Comparison of ENCODE assay signal across 19 cellular contexts in the genomic region with DNA sequence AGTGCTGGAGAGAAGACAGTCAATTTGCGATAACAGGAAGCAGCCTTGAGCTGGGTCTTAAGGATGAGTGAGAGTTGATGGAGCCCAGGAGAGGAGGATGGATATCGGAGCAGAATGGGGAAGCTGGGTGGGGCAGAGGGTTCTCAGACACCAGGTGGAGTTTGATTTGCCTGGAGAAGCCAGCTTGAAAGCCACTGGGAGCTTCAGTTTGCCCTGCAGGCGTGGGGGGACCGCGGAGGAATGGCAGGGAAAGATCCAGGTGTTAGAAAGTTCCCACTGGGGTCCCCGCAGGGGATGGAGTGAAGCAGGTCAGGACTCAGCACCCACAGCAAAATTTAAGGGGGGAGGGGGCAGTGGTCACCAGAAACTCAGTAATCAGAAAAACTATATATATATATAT. TPM values are rescaled to one million over a fixed set of nuclear protein-coding genes. Genes with fewer than 3 reads are reported as not detected.
DNase-seq lines count a peak whose midpoint lies in the region; ATAC-seq, FAIRE-seq and TF ChIP-seq lines count a peak whose summit lies in the region.
"Had no signal": no experiment of that assay in that cellular context is flagged by ENCODE, and none has a peak within 500 bp of the region (broad histone marks: within the 10 kb centered on the region; RNA-seq: fewer than 3 reads in every experiment).

No MANE protein-coding gene starts in this region.

- H3K9me3 ChIP-seq in GM23248 (ENCODE audit: low read depth) (no peaks in the 10 kb centered on the region), ascending aorta (no peaks in the 10 kb centered on the region), kidney (ENCODE audit: control insufficient read depth in 1 of 2, low read length in 2 of 2) (no peaks in the 10 kb centered on the region)
- H3K9me3 ChIP-seq: suprapubic skin had no signal

- peak overlapping the region; percentile 86 for H2AFZ ChIP-seq in GM23248

- TF ChIP-seq CTCF in ascending aorta (IDR thresholded peaks at IDR 0.05): no peak
- TF ChIP-seq CTCF in kidney (IDR thresholded peaks at IDR 0.05; ENCODE audit: borderline replicate concordance, extremely low read depth, insufficient read depth): no peak

- no peaks in the 10 kb centered on the region for H3F3A ChIP-seq in GM23248 (ENCODE audit: insufficient read depth)

- H3K4me3 ChIP-seq in GM23248 (no peak overlapping the region), ascending aorta (no peak overlapping the region), kidney (ENCODE audit: low read length in 2 of 2) (peak overlapping the region in 1 of 2 donors; percentile 48), skin epidermis (no peak overlapping the region)

- 73 to 78% methylated on average over 6 of the region's 6 CpGs for WGBS in GM23248 (ENCODE audit: low coverage in 1 of 2, low lambda C conversion rate in 2 of 2, missing lambda C conversion rate in 2 of 2), 2 experiments

- no peak for ATAC-seq in HG03097 (IDR thresholded peaks at IDR 0.05; ENCODE audit: low FRiP score, unreplicated experiment)

- H3K4me1 ChIP-seq in GM23248 (ENCODE audit: insufficient read depth) (peaks cover 9% of the 10 kb centered on the region), ascending aorta (peaks cover 0 to 21% of the 10 kb centered on the region in 2 donors), kidney (ENCODE audit: control insufficient read depth in 1 of 2, insufficient read depth in 1 of 2, low read depth in 1 of 2, low read length in 2 of 2) (peaks cover 0 to 9% of the 10 kb centered on the region in 2 donors)

- H3K27me3 ChIP-seq in GM23248 (replicated peaks; ENCODE audit: insufficient read depth) (no peaks in the 10 kb centered on the region), ascending aorta (no peaks in the 10 kb centered on the region)
- H3K27me3 ChIP-seq: suprapubic skin had no signal

- H3K36me3 ChIP-seq in GM23248 (ENCODE audit: low read depth) (no peaks in the 10 kb centered on the region), ascending aorta (peaks cover 0 to 3% of the 10 kb centered on the region in 2 donors), kidney (ENCODE audit: control insufficient read depth in 1 of 2, insufficient read depth in 2 of 2, low read length in 2 of 2) (no peaks in the 10 kb centered on the region)
- H3K36me3 ChIP-seq: suprapubic skin had no signal

- no peaks in the 10 kb centered on the region for H3K9me2 ChIP-seq in GM23248 (ENCODE audit: insufficient read depth)

- no peak for FAIRE-seq in kidney (lab: Jason Lieb, UNC)
- FAIRE-seq: frontal cortex had no signal

- intact Hi-C loops in ascending aorta (cut with DNase I) (loop anchor here (10.0 kb wide), 1 partner anchor 641 kb away; a partner anchor contains a TSS), kidney (cut with DNase I) (no loop called here), posterior cingulate gyrus (cut with DNase I) (no loop called here)

- H3K9ac ChIP-seq in GM23248 (no peak overlapping the region), kidney (ENCODE audit: low read length in 2 of 2) (no peak overlapping the region)

- DNase-seq in GM23248: no peak
- DNase-seq in ascending aorta (ENCODE audit: low spot score in 2 of 2): no peak
- DNase-seq in kidney: peak; percentile 27
- DNase-seq in activated gamma-delta T cell (lab: John Stamatoyannopoulos, UW): no peak
- DNase-seq in posterior cingulate gyrus: no peak
- DNase-seq in pons (ENCODE audit: low spot score): no peak
- DNase-seq: activated CD4-positive, alpha-beta T cell treated with anti-CD3 and anti-CD28 coated beads, Interleukin-2, amount 10 ng/mL, durations not matched to agents 7 days and 5 days; activated T-cell treated with anti-CD3 and anti-CD28 coated beads, Interleukin-2, amount 50 U/mL, for 48 hours; kidney glomerular epithelial cell; MM.1S; nephron progenitor cell; T1000 had no signal

- no peak overlapping the region for H3K4me2 ChIP-seq in GM23248 (ENCODE audit: unreplicated experiment)

- no peaks in the 10 kb centered on the region for H4K20me1 ChIP-seq in GM23248 (ENCODE audit: insufficient read depth)

- in situ Hi-C loops in GM23248 (cut with MboI): loop anchor here (25.0 kb wide), 1 partner anchor 1188 kb away; a partner anchor contains a TSS

- H3K27ac ChIP-seq in GM23248 (peak overlapping the region; percentile 60), ascending aorta (peak overlapping the region; percentile 79 to 81), kidney (ENCODE audit: low read depth in 2 of 2, low read length in 2 of 2) (peak overlapping the region; percentile 3 to 83), skin epidermis (peak overlapping the region in 12 of 21 experiments; percentile 33 to 83 (median 76))

- peaks cover 30% of the 10 kb centered on the region for H3K79me2 ChIP-seq in GM23248 (ENCODE audit: insufficient read depth)

RNA-seq across cellular contexts. Expression of a gene that starts 0.9 kb away (rescaled TPM):
- total RNA-seq in GM23248 (2014; rRNA removed; shearing (Covaris generic)): 39.6 and 51.7 TPM in 2 replicates
- 4.4 and 5.2 TPM in 2 replicates for polyA plus RNA-seq in GM23248 (2016; fragmentation: Nextera tagmentation; extraction: Ambion mirVana)
- 153 TPM for total RNA-seq in ascending aorta
- 29.9 TPM for total RNA-seq in kidney
- 19.3 TPM for polyA plus RNA-seq in kidney (ENCODE audit: insufficient read depth, low read depth, low replicate concordance)
- total RNA-seq: activated CD4-positive, alpha-beta T cell treated with anti-CD3 and anti-CD28 coated beads, Interleukin-2, amount 10 ng/mL, durations not matched to agents 7 days and 5 days had no signal

RNA-seq across cellular contexts. Expression of a gene that starts 10.4 kb away (rescaled TPM):
- 6.6 and 13.5 TPM in 2 replicates for total RNA-seq in GM23248 (2014; rRNA removed; shearing (Covaris generic))
- 0.30 and 0.41 TPM in 2 replicates for polyA plus RNA-seq in GM23248 (2016; fragmentation: Nextera tagmentation; extraction: Ambion mirVana)
- 10.1 TPM for total RNA-seq in ascending aorta
- total RNA-seq in kidney: 6.8 TPM
- polyA plus RNA-seq in kidney (ENCODE audit: insufficient read depth, low read depth, low replicate concordance): 2.0 TPM

RNA-seq across cellular contexts. Expression of a gene that starts 25.0 kb away (rescaled TPM):
- total RNA-seq in GM23248 (2014; rRNA removed; shearing (Covaris generic)): 29.2 and 33.9 TPM in 2 replicates
- 34.7 and 45.5 TPM in 2 replicates for polyA plus RNA-seq in GM23248 (2016; fragmentation: Nextera tagmentation; extraction: Ambion mirVana)
- total RNA-seq in ascending aorta: 402 TPM
- 208 TPM for total RNA-seq in kidney
- 48.6 TPM for polyA plus RNA-seq in kidney (ENCODE audit: insufficient read depth, low read depth, low replicate concordance)

RNA-seq across cellular contexts. Expression of a gene that starts 28.6 kb away (rescaled TPM):
- not detected in 2 replicates for total RNA-seq in GM23248 (2014; rRNA removed; shearing (Covaris generic))
- not detected in 2 replicates for polyA plus RNA-seq in GM23248 (2016; fragmentation: Nextera tagmentation; extraction: Ambion mirVana)
- total RNA-seq in ascending aorta: not detected
- not detected for total RNA-seq in kidney
- polyA plus RNA-seq in kidney (ENCODE audit: insufficient read depth, low read depth, low replicate concordance): not detected
- total RNA-seq: Daoy, HT1080, suprapubic skin had no signal
- polyA plus RNA-seq: BJ had no signal

RNA-seq across cellular contexts. Expression of a gene that starts 58.7 kb away (rescaled TPM):
- total RNA-seq in GM23248 (2014; rRNA removed; shearing (Covaris generic)): not detected in 2 replicates
- polyA plus RNA-seq in GM23248 (2016; fragmentation: Nextera tagmentation; extraction: Ambion mirVana) (0.05 TPM in 2 replicates), kidney (ENCODE audit: insufficient read depth, low read depth, low replicate concordance) (1.9 TPM)
- total RNA-seq in ascending aorta (58.4 TPM), kidney (1.5 TPM)
- total RNA-seq: Daoy, HT1080 had no signal
- polyA plus RNA-seq: BJ had no signal
